Comparison of ENCODE assay signal across 11 cellular contexts in genomic region chr1:165375623-165376022, GRCh38. TPM values are rescaled to one million over a fixed set of nuclear protein-coding genes. Genes with fewer than 3 reads are reported as not detected.
DNase-seq lines count a peak whose midpoint lies in the region; ATAC-seq and TF ChIP-seq lines count a peak whose summit lies in the region.
"Had no signal": no experiment of that assay in that cellular context is flagged by ENCODE, and none has a peak within 500 bp of the region (broad histone marks: within the 10 kb centered on the region; RNA-seq: fewer than 3 reads in every experiment).

No MANE protein-coding gene starts in this region.

- no peak for TF ChIP-seq CTCF in HCT116 (IDR thresholded peaks at IDR 0.05 in 2 of 3, conservative IDR thresholded peaks at IDR 0.05 in 1 of 3; ENCODE audit: borderline replicate concordance in 1 of 3, insufficient read depth in 1 of 3, low read depth in 2 of 3, low read length in 2 of 3)
- TF ChIP-seq CTCF in WTC11 (IDR thresholded peaks at IDR 0.05), result no peak

- CTCF ChIA-PET in HCT116 (lab: Charles Lee) (interaction anchor here (2.0 kb wide), 1 partner anchor 8 kb away, joined by 8 read pairs; no protein-coding TSS in a partner anchor), WTC11 (lab: Charles Lee) (interaction anchor here (0.8 to 2.8 kb wide), 14 partner anchors 8 to 549 kb away, joined by 3 to 65 read pairs (median 4); partner anchors contain the start of genes ALDH9A1 and LMX1A)

- H3K27me3 ChIP-seq in HCT116 (ENCODE audit: insufficient read depth, low read length), result peaks cover 6% of the 10 kb centered on the region

- no peaks in the 10 kb centered on the region for H3K36me3 ChIP-seq in HCT116 (ENCODE audit: control insufficient read depth in 1 of 2, insufficient read depth in 2 of 2, low read length in 2 of 2)

- H3K36me3 Mint-ChIP-seq in WTC11, result no peaks in the 10 kb centered on the region
- H3K36me3 Mint-ChIP-seq: stimulated activated naive B cell treated with anti-CD40 and anti-IgM and Interleukin-4, amounts not matched to agents 10 μg/mL and 1 μg/mL and 100 μg/mL, for 72 hours had no signal

- peak overlapping the region; percentile 76 for H3K4me3 Mint-ChIP-seq in WTC11

- H3K4me3 ChIP-seq in HCT116 (replicated peaks in 1 of 2; ENCODE audit: low read depth in 1 of 2, low read length in 2 of 2) (0 out of 4 replicates have a peak overlapping the region, but pooled peaks of 1 of the 2 experiments have one; percentile 49), iPS-11a (ENCODE audit: low read depth, low read length) (peak overlapping the region; percentile 41), skin epidermis (peak overlapping the region in 4 of 7 experiments; percentile 20 to 26 (median 21))

- H3K4me2 ChIP-seq in HCT116 (ENCODE audit: low read length), result peak overlapping the region; percentile 75

- DNase-seq in HCT116 (ENCODE audit: low read depth, low spot score) (no peak), WTC11 (ENCODE audit: low spot score) (no peak), epidermal melanocyte (ENCODE audit: insufficient read length, low spot score) (no peak), GM03348 (ENCODE audit: low spot score) (no peak), NCI-H2107 (lab: John Stamatoyannopoulos, UW) (no peak)
- DNase-seq: KG1; stimulated activated naive B cell treated with anti-CD40 and anti-IgM and Interleukin-4, amounts not matched to agents 10 μg/mL and 1 μg/mL and 100 μg/mL, for 72 hours had no signal

- no peak for TF ChIP-seq POLR2A in HCT116 (IDR thresholded peaks at IDR 0.05; ENCODE audit: borderline replicate concordance, extremely low read depth, insufficient read depth, insufficient read length)

- H3K27me3 Mint-ChIP-seq in WTC11 (ENCODE audit: low read depth), result peaks cover 78% of the 10 kb centered on the region

- peaks cover 0 to 13% of the 10 kb centered on the region in 2 experiments; a peak in 3 of 4 replicates for H3K4me1 ChIP-seq in HCT116 (ENCODE audit: control insufficient read depth in 1 of 2, insufficient read depth in 2 of 2, low read length in 2 of 2)

- H3K4me1 Mint-ChIP-seq in WTC11, result peaks cover 13% of the 10 kb centered on the region

- ATAC-seq in HCT116 (no peak), WTC11 (no peak), GM18873 (IDR thresholded peaks at IDR 0.05; ENCODE audit: low FRiP score, unreplicated experiment) (no peak)

- H3K9ac ChIP-seq in HCT116 (ENCODE audit: low read length), result no peak overlapping the region

- H3K27ac ChIP-seq in HCT116 (ENCODE audit: low read depth, low read length) (no peak overlapping the region; the same call in 1 of the 2 replicates), skin epidermis (peak overlapping the region; percentile 18 to 93 (median 78))

- no peaks in the 10 kb centered on the region for H3K9me2 ChIP-seq in HCT116 (ENCODE audit: insufficient read depth)

- intact Hi-C loops in HCT116 (cut with micrococcal nuclease), result no loop called here

- BruUV-seq in HCT116 (replicated peaks; lab: Mats Ljungman, UMichigan), result no TSS peak

- H2AFZ ChIP-seq in HCT116 (ENCODE audit: low read depth, low read length, poor library complexity, severe bottlenecking), result peak overlapping the region; percentile 83

- RAD21 ChIA-PET in HCT116 (lab: Charles Lee; ENCODE audit: low non-redundant PET in 1 of 2, low total read pairs in 2 of 2, uncharacterized antibody in 2 of 2, unreplicated experiment in 2 of 2), result no interaction called here

- H3K9me3 ChIP-seq in HCT116 (ENCODE audit: control insufficient read depth in 1 of 2, insufficient read depth in 1 of 2, low read depth in 1 of 2, low read length in 2 of 2), result no peaks in the 10 kb centered on the region

- POLR2A ChIA-PET in HCT116 (lab: Charles Lee) (no interaction called here), WTC11 (lab: Charles Lee) (no interaction called here)

- H3K9me3 Mint-ChIP-seq in WTC11, result no peaks in the 10 kb centered on the region
- H3K9me3 Mint-ChIP-seq: stimulated activated naive B cell treated with anti-CD40 and anti-IgM and Interleukin-4, amounts not matched to agents 10 μg/mL and 1 μg/mL and 100 μg/mL, for 72 hours had no signal

- TF ChIP-seq RAD21 in HCT116 (IDR thresholded peaks at IDR 0.05; ENCODE audit: low read depth), result no peak

- no peaks in the 10 kb centered on the region for H3K79me2 ChIP-seq in HCT116 (ENCODE audit: insufficient read depth, low read length)

- no peak overlapping the region for H3K27ac Mint-ChIP-seq in WTC11
- H3K27ac Mint-ChIP-seq: stimulated activated naive B cell treated with anti-CD40 and anti-IgM and Interleukin-4, amounts not matched to agents 10 μg/mL and 1 μg/mL and 100 μg/mL, for 72 hours had no signal

- no peaks in the 10 kb centered on the region for H4K20me1 ChIP-seq in HCT116 (ENCODE audit: insufficient read depth)

TF ChIP-seq in HCT116, 20 proteins besides CTCF, POLR2A, EP300 and RAD21:
- no peak for TF ChIP-seq ZBTB33 (IDR thresholded peaks at IDR 0.05; ENCODE audit: extremely low read depth, insufficient replicate concordance, low read length)
- no peak for TF ChIP-seq EGR1 (IDR thresholded peaks at IDR 0.05; ENCODE audit: low read depth)
- no peak for TF ChIP-seq SRF (IDR thresholded peaks at IDR 0.05; ENCODE audit: low read depth)
- no peak for TF ChIP-seq CBX3 (IDR thresholded peaks at IDR 0.05; ENCODE audit: low read depth)
- TF ChIP-seq ATF3 (IDR thresholded peaks at IDR 0.05), result no peak

TF ChIP-seq in WTC11, 78 proteins besides CTCF, POLR2A, EP300 and RAD21 (continues in another document):
- TF ChIP-seq GRHL2 (CRISPR knock-in tag; IDR thresholded peaks at IDR 0.05; ENCODE audit: insufficient replicate concordance, severe bottlenecking), result no peak
- no peak for TF ChIP-seq AFF4 (CRISPR knock-in tag; IDR thresholded peaks at IDR 0.05; ENCODE audit: borderline replicate concordance)
- TF ChIP-seq ZNF138 (CRISPR knock-in tag; conservative IDR thresholded peaks at IDR 0.05), result no peak
- TF ChIP-seq E2F4 (CRISPR knock-in tag; IDR thresholded peaks at IDR 0.05; ENCODE audit: borderline replicate concordance, low read depth), result no peak
- no peak for TF ChIP-seq ZNF121 (CRISPR knock-in tag; IDR thresholded peaks at IDR 0.05)
- no peak for TF ChIP-seq ETV6 (CRISPR knock-in tag; IDR thresholded peaks at IDR 0.05)
- no peak for TF ChIP-seq IRF1 (CRISPR knock-in tag; IDR thresholded peaks at IDR 0.05)
- TF ChIP-seq ZNF425 (CRISPR knock-in tag; conservative IDR thresholded peaks at IDR 0.05), result no peak

RNA-seq across cellular contexts. Expression of gene LMX1A, which starts 19.1 kb away (rescaled TPM):
- total RNA-seq in HCT116 (2021; ENCODE audit: unreplicated experiment), result not detected
- not detected in 2 replicates for polyA plus RNA-seq in HCT116 (2012)
- total RNA-seq in WTC11 (2021), result not detected in 3 replicates
- total RNA-seq: RPMI7951 had no signal
